In the genomic region with DNA sequence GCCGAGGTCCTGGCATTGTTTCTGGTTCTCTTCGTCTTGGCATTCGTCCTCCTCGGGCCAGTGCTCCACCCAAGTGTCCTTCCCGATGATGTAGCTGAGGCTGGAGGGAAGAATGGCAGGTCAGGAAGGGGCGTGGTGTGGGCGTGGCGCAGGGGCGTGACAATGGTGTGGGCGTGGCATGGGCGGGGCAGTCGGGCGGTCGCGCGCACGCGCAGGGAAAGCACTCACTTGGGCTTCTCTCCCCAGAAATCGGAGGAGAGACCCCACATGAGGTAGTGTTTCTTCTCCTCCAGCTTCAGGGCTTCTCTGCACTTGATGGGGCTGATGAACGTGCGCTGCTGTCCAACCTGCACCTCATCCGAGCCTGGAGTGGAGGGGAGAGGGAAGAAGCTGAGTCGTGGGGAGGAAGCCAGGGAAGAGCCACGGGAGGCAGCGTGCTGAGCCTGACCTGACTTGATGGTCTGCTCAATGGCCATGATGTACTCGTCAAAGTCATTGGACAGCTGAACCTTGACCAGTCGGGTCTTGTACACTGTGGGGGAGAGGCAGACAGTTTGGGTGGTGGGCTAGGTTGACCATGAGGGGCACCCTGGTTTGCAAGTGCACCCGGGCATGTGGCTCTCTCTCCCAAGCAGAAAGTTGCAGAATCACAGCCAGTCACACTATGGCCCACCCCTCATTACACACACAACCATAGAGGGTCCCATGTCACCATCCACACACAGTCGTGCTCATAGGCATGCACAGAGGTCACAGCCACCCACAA, we compare ENCODE assay signal across 11 cellular contexts. TPM values are rescaled to one million over a fixed set of nuclear protein-coding genes. Genes with fewer than 3 reads are reported as not detected.
DNase-seq lines count a peak whose midpoint lies in the region; ATAC-seq and TF ChIP-seq lines count a peak whose summit lies in the region.
"Had no signal": no experiment of that assay in that cellular context is flagged by ENCODE, and none has a peak within 500 bp of the region (broad histone marks: within the 10 kb centered on the region; RNA-seq: fewer than 3 reads in every experiment).

No MANE protein-coding gene starts in this region.

- no peak for DNase-seq in Calu3
- DNase-seq in central memory CD4-positive, alpha-beta T cell: peak; percentile 21
- peak; percentile 67 for DNase-seq in neural progenitor cell (ENCODE audit: low spot score)
- DNase-seq in foreskin fibroblast: no peak
- no peak for DNase-seq in prostate gland (ENCODE audit: low spot score)

- intact Hi-C loops in Calu3 (cut with micrococcal nuclease; ENCODE audit: unreplicated experiment) (no loop called here), prostate gland (cut with DNase I) (no loop called here)

- H3K79me2 ChIP-seq in neural progenitor cell (ENCODE audit: low read depth): no peaks in the 10 kb centered on the region

- ATAC-seq in HG03460 (IDR thresholded peaks at IDR 0.05; ENCODE audit: unreplicated experiment) (no peak), HG02973 (IDR thresholded peaks at IDR 0.05; ENCODE audit: unreplicated experiment) (no peak)

- H3F3A ChIP-seq in neural progenitor cell (ENCODE audit: low read depth): no peaks in the 10 kb centered on the region

- no peak for TF ChIP-seq POLR2A in prostate gland (IDR thresholded peaks at IDR 0.05)

- no peaks in the 10 kb centered on the region for H4K20me1 ChIP-seq in neural progenitor cell (ENCODE audit: low read depth)

- H3K4me1 Mint-ChIP-seq in Calu3 (ENCODE audit: low read depth, unreplicated experiment): no peaks in the 10 kb centered on the region
- peaks cover 40% of the 10 kb centered on the region for H3K4me1 Mint-ChIP-seq in T-helper 1 cell treated with Interleukin-12 subunit alpha and Interleukin-12 subunit beta and Interleukin-4 antibody, amounts not matched to agents 30 μg/mL and 1 μg/mL, for 36 hours (ENCODE audit: low read depth)
- peaks cover 8% of the 10 kb centered on the region for H3K4me1 Mint-ChIP-seq in neural progenitor cell
- H3K4me1 Mint-ChIP-seq: nephron had no signal

- H3K9ac ChIP-seq in neural progenitor cell: no peak overlapping the region

- H3K4me3 Mint-ChIP-seq in Calu3 (ENCODE audit: low read depth, unreplicated experiment): no peak overlapping the region
- peak overlapping the region; percentile 40 for H3K4me3 Mint-ChIP-seq in T-helper 1 cell treated with Interleukin-12 subunit alpha and Interleukin-12 subunit beta and Interleukin-4 antibody, amounts not matched to agents 30 μg/mL and 1 μg/mL, for 36 hours
- H3K4me3 Mint-ChIP-seq in neural progenitor cell: peak overlapping the region; percentile 49
- H3K4me3 Mint-ChIP-seq: nephron had no signal

- no peaks in the 10 kb centered on the region for H3K27me3 Mint-ChIP-seq in Calu3 (ENCODE audit: unreplicated experiment)
- H3K27me3 Mint-ChIP-seq in T-helper 1 cell treated with Interleukin-12 subunit alpha and Interleukin-12 subunit beta and Interleukin-4 antibody, amounts not matched to agents 30 μg/mL and 1 μg/mL, for 36 hours (ENCODE audit: low read depth): peaks cover 22% of the 10 kb centered on the region
- peaks cover 10% of the 10 kb centered on the region for H3K27me3 Mint-ChIP-seq in neural progenitor cell (ENCODE audit: insufficient read depth, low read depth)

- TF ChIP-seq CTCF in Calu3 (IDR thresholded peaks at IDR 0.05; ENCODE audit: unreplicated experiment): no peak
- no peak for TF ChIP-seq CTCF in neural progenitor cell (IDR thresholded peaks at IDR 0.05)
- TF ChIP-seq CTCF in foreskin fibroblast (IDR thresholded peaks at IDR 0.05; ENCODE audit: low read depth, low read length): no peak
- no peak for TF ChIP-seq CTCF in prostate gland (IDR thresholded peaks at IDR 0.05)

- H3K27ac Mint-ChIP-seq in Calu3 (ENCODE audit: unreplicated experiment) (peak overlapping the region; percentile 76), neural progenitor cell (no peak overlapping the region)
- peak overlapping the region; percentile 23 for H3K27ac Mint-ChIP-seq in T-helper 1 cell treated with Interleukin-12 subunit alpha and Interleukin-12 subunit beta and Interleukin-4 antibody, amounts not matched to agents 30 μg/mL and 1 μg/mL, for 36 hours
- H3K27ac Mint-ChIP-seq: nephron had no signal

- H3K9me3 ChIP-seq in neural progenitor cell (ENCODE audit: low read depth) (no peaks in the 10 kb centered on the region), prostate gland (no peaks in the 10 kb centered on the region)
- H3K9me3 ChIP-seq: suprapubic skin had no signal

- no peak overlapping the region for H3K27ac ChIP-seq in neural progenitor cell
- no peak overlapping the region for H3K27ac ChIP-seq in prostate gland
- H3K27ac ChIP-seq: suprapubic skin had no signal

- WGBS in prostate gland: 71% methylated on average over 29 of the region's 29 CpGs

- no TSS peak for BruUV-seq in Calu3 (replicated peaks; lab: Mats Ljungman, UMichigan)

- H3K27me3 ChIP-seq in neural progenitor cell: no peaks in the 10 kb centered on the region
- H3K27me3 ChIP-seq in prostate gland (replicated peaks; ENCODE audit: insufficient read depth): no peaks in the 10 kb centered on the region
- H3K27me3 ChIP-seq: suprapubic skin had no signal

- no peaks in the 10 kb centered on the region for H3K9me3 Mint-ChIP-seq in Calu3 (ENCODE audit: low read depth, unreplicated experiment)
- H3K9me3 Mint-ChIP-seq in T-helper 1 cell treated with Interleukin-12 subunit alpha and Interleukin-12 subunit beta and Interleukin-4 antibody, amounts not matched to agents 30 μg/mL and 1 μg/mL, for 36 hours: peaks cover 7% of the 10 kb centered on the region
- peaks cover 12% of the 10 kb centered on the region for H3K9me3 Mint-ChIP-seq in neural progenitor cell

- peaks cover 47% of the 10 kb centered on the region for H3K36me3 Mint-ChIP-seq in Calu3 (ENCODE audit: insufficient read depth, unreplicated experiment)
- H3K36me3 Mint-ChIP-seq in T-helper 1 cell treated with Interleukin-12 subunit alpha and Interleukin-12 subunit beta and Interleukin-4 antibody, amounts not matched to agents 30 μg/mL and 1 μg/mL, for 36 hours (ENCODE audit: low read depth): peaks cover 6% of the 10 kb centered on the region
- H3K36me3 Mint-ChIP-seq in neural progenitor cell: no peaks in the 10 kb centered on the region

- H3K36me3 ChIP-seq in neural progenitor cell (no peaks in the 10 kb centered on the region), prostate gland (no peaks in the 10 kb centered on the region)
- H3K36me3 ChIP-seq: suprapubic skin had no signal

- no peaks in the 10 kb centered on the region for H3K4me1 ChIP-seq in neural progenitor cell
- H3K4me1 ChIP-seq in prostate gland (replicated peaks): no peaks in the 10 kb centered on the region

- H3K4me3 ChIP-seq in neural progenitor cell (peak overlapping the region; percentile 27), foreskin fibroblast (ENCODE audit: low read depth in 1 of 2, low read length in 2 of 2) (no peak overlapping the region), prostate gland (no peak overlapping the region)
- H3K4me3 ChIP-seq: suprapubic skin had no signal

- H2AFZ ChIP-seq in neural progenitor cell (replicated peaks): peak overlapping the region; percentile 63

- CTCF ChIA-PET in Calu3 (lab: Charles Lee): no interaction called here

- H3K4me2 ChIP-seq in neural progenitor cell: peak overlapping the region; percentile 65

RNA-seq across cellular contexts. Expression of a gene that starts 8.1 kb away (rescaled TPM):
- total RNA-seq in Calu3 (2022) (4.3 TPM in 2 replicates), neural progenitor cell (ENCODE audit: low replicate concordance) (not detected in 2 replicates), prostate gland (under 1 TPM; 0.34 to 0.55 TPM)
- total RNA-seq: cerebellum, suprapubic skin had no signal

RNA-seq across cellular contexts. Expression of a gene that starts 42.3 kb away (rescaled TPM):
- total RNA-seq in Calu3 (2022) (517 and 658 TPM in 2 replicates), neural progenitor cell (ENCODE audit: low replicate concordance) (0.25 and 1.5 TPM in 2 replicates), prostate gland (100 to 1,000 TPM in 1 of 2 donors, 10 to 100 TPM in 1; 95.1 to 165 TPM)

RNA-seq across cellular contexts. Expression of a gene that starts 59.3 kb away (rescaled TPM):
- total RNA-seq in Calu3 (2022): 67.7 and 69.0 TPM in 2 replicates
- 38.3 and 55.3 TPM in 2 replicates for total RNA-seq in neural progenitor cell (ENCODE audit: low replicate concordance)
- total RNA-seq in prostate gland: 10 to 100 TPM; 62.7 to 98.0 TPM

Comparison
In these comparisons a context has a peak if more than half of its experiments do, and no peak if none do; other contexts are left out.
1. DNase-seq: peak in central memory CD4-positive, alpha-beta T cell (single experiment) and neural progenitor cell (single experiment); none in Calu3 (single experiment), foreskin fibroblast (0 of 2) and prostate gland (single experiment).
2. RNA of a gene that starts 42.3 kb away (total RNA-seq): 517 to 658 TPM in Calu3 and 95.1 to 165 TPM in prostate gland; 0.25 to 1.5 TPM in neural progenitor cell; every median in the first group is over 10 times any median in the second.